In genomic region chr9:134640491-134641172, GRCh38 we compare ENCODE assay signal across 10 cellular contexts. TPM values are rescaled to one million over a fixed set of nuclear protein-coding genes. Genes with fewer than 3 reads are reported as not detected.
A peak's percentile ranks its signal among the peaks of the same experiment; 100 is the strongest.
DNase-seq lines count a peak whose midpoint lies in the region; ATAC-seq, FAIRE-seq and TF ChIP-seq lines count a peak whose summit lies in the region.
"Had no signal": no experiment of that assay in that cellular context is flagged by ENCODE, and none has a peak within 500 bp of the region (broad histone marks: within the 10 kb centered on the region; RNA-seq: fewer than 3 reads in every experiment).

No MANE protein-coding gene starts in this region.

- H3K79me2 ChIP-seq in smooth muscle cell (ENCODE audit: low read depth), result peaks cover 79% of the 10 kb centered on the region

- peaks cover 15% of the 10 kb centered on the region for H3K27me3 Mint-ChIP-seq in WTC11 (ENCODE audit: low read depth)

- H3F3A ChIP-seq in smooth muscle cell (ENCODE audit: low read depth), result peaks cover 31% of the 10 kb centered on the region

- CTCF ChIA-PET in WTC11 (lab: Charles Lee), result interaction anchor here (0.6 to 1.4 kb wide), 7 partner anchors 10 to 191 kb away, joined by 3 to 10 read pairs (median 4); no protein-coding TSS in a partner anchor

- peaks cover 36% of the 10 kb centered on the region for H4K20me1 ChIP-seq in smooth muscle cell (ENCODE audit: low read depth)

- no peaks in the 10 kb centered on the region for H3K36me3 ChIP-seq in H7 (replicated peaks; ENCODE audit: control insufficient read depth, insufficient read depth, low read length)
- H3K36me3 ChIP-seq in kidney (ENCODE audit: control insufficient read depth in 1 of 2, insufficient read depth in 2 of 2, low read length in 2 of 2), result no peaks in the 10 kb centered on the region
- no peaks in the 10 kb centered on the region for H3K36me3 ChIP-seq in smooth muscle cell (ENCODE audit: low read depth)

- H3K27me3 ChIP-seq in H7 (ENCODE audit: control insufficient read depth, insufficient read depth, low read length), result peaks cover 5% of the 10 kb centered on the region
- H3K27me3 ChIP-seq in smooth muscle cell (ENCODE audit: low read depth), result no peaks in the 10 kb centered on the region

- H3K27ac ChIP-seq in kidney (ENCODE audit: low read depth in 2 of 2, low read length in 2 of 2) (no peak overlapping the region), smooth muscle cell (ENCODE audit: low read depth) (peak overlapping the region; percentile 91)

- no peaks in the 10 kb centered on the region for H3K9me3 Mint-ChIP-seq in WTC11
- H3K9me3 Mint-ChIP-seq: immature natural killer cell had no signal

- POLR2A ChIA-PET in WTC11 (lab: Charles Lee), result no interaction called here

- H3K4me1 ChIP-seq in kidney (ENCODE audit: control insufficient read depth in 1 of 2, insufficient read depth in 1 of 2, low read depth in 1 of 2, low read length in 2 of 2) (peaks cover 0 to 9% of the 10 kb centered on the region in 2 donors), smooth muscle cell (ENCODE audit: low read depth) (peaks cover 22% of the 10 kb centered on the region)

- FAIRE-seq in kidney (lab: Jason Lieb, UNC), result no peak

- H3K9me3 ChIP-seq in kidney (ENCODE audit: control insufficient read depth in 1 of 2, low read length in 2 of 2) (no peaks in the 10 kb centered on the region), smooth muscle cell (replicated peaks; ENCODE audit: low read depth) (no peaks in the 10 kb centered on the region)

- H2AFZ ChIP-seq in smooth muscle cell (ENCODE audit: low read depth), result no peak overlapping the region

- ATAC-seq in WTC11 (no peak), HG02973 (IDR thresholded peaks at IDR 0.05; ENCODE audit: unreplicated experiment) (no peak)

- peak overlapping the region; percentile 98 for H3K4me2 ChIP-seq in smooth muscle cell

- H3K9ac ChIP-seq in kidney (ENCODE audit: low read length in 2 of 2), result no peak overlapping the region
- peak overlapping the region; percentile 60 for H3K9ac ChIP-seq in smooth muscle cell (ENCODE audit: low read depth)

- DNase-seq in H7 (no peak), WTC11 (ENCODE audit: low spot score) (no peak), kidney (no peak), smooth muscle cell (lab: John Stamatoyannopoulos, UW; ENCODE audit: unreplicated experiment) (no peak), cerebellar cortex (ENCODE audit: low spot score) (no peak), ureter (ENCODE audit: low spot score) (no peak), germinal center (ENCODE audit: low spot score) (no peak)
- DNase-seq: NCI-H1417 treated with DMSO at 0.1 percent for 48 hours had no signal

- peak overlapping the region; percentile 64 for H3K4me3 Mint-ChIP-seq in WTC11

- WGBS in smooth muscle cell (ENCODE audit: low lambda C conversion rate), result 39% methylated on average over 14 of the region's 15 CpGs

- H3K27ac Mint-ChIP-seq in WTC11, result no peak overlapping the region
- H3K27ac Mint-ChIP-seq: immature natural killer cell had no signal

- H3K4me3 ChIP-seq in H7 (ENCODE audit: insufficient read depth, low read depth, low read length) (peak overlapping the region; percentile 41), kidney (ENCODE audit: low read length in 2 of 2) (peak overlapping the region; percentile 34 to 51), smooth muscle cell (peak overlapping the region; percentile 97)

- H3K36me3 Mint-ChIP-seq in WTC11, result no peaks in the 10 kb centered on the region
- H3K36me3 Mint-ChIP-seq: immature natural killer cell had no signal

- TF ChIP-seq CTCF in WTC11 (IDR thresholded peaks at IDR 0.05) (no peak), kidney (IDR thresholded peaks at IDR 0.05; ENCODE audit: borderline replicate concordance, extremely low read depth, insufficient read depth) (no peak), smooth muscle cell (IDR thresholded peaks at IDR 0.05; ENCODE audit: borderline replicate concordance, insufficient read depth, poor library complexity, severe bottlenecking) (no peak)

- peaks cover 31% of the 10 kb centered on the region for H3K4me1 Mint-ChIP-seq in WTC11

- intact Hi-C loops in kidney (cut with DNase I), result no loop called here

TF ChIP-seq in WTC11, 78 proteins besides CTCF, POLR2A, EP300 and RAD21:
- TF ChIP-seq NFATC4 (CRISPR knock-in tag; IDR thresholded peaks at IDR 0.05) (no peak), E2F4 (CRISPR knock-in tag; IDR thresholded peaks at IDR 0.05; ENCODE audit: borderline replicate concordance, low read depth) (no peak), ATF1 (CRISPR knock-in tag; IDR thresholded peaks at IDR 0.05) (no peak), TCF7 (CRISPR knock-in tag; IDR thresholded peaks at IDR 0.05; ENCODE audit: low read depth) (no peak), MYBL2 (CRISPR knock-in tag; IDR thresholded peaks at IDR 0.05) (no peak), NR2C2 (CRISPR knock-in tag; IDR thresholded peaks at IDR 0.05) (no peak), TEAD1 (CRISPR knock-in tag; IDR thresholded peaks at IDR 0.05) (no peak)
- TF ChIP-seq, protein P1, sequence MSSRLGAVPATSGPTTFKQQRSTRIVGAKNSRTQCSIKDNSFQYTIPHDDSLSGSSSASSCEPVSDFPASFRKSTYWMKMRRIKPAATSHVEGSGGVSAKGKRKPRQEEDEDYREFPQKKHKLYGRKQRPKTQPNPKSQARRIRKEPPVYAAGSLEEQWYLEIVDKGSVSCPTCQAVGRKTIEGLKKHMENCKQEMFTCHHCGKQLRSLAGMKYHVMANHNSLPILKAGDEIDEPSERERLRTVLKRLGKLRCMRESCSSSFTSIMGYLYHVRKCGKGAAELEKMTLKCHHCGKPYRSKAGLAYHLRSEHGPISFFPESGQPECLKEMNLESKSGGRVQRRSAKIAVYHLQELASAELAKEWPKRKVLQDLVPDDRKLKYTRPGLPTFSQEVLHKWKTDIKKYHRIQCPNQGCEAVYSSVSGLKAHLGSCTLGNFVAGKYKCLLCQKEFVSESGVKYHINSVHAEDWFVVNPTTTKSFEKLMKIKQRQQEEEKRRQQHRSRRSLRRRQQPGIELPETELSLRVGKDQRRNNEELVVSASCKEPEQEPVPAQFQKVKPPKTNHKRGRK (CRISPR knock-in tag; IDR thresholded peaks at IDR 0.05; ENCODE audit: borderline replicate concordance), result no peak
- TF ChIP-seq, protein P2, sequence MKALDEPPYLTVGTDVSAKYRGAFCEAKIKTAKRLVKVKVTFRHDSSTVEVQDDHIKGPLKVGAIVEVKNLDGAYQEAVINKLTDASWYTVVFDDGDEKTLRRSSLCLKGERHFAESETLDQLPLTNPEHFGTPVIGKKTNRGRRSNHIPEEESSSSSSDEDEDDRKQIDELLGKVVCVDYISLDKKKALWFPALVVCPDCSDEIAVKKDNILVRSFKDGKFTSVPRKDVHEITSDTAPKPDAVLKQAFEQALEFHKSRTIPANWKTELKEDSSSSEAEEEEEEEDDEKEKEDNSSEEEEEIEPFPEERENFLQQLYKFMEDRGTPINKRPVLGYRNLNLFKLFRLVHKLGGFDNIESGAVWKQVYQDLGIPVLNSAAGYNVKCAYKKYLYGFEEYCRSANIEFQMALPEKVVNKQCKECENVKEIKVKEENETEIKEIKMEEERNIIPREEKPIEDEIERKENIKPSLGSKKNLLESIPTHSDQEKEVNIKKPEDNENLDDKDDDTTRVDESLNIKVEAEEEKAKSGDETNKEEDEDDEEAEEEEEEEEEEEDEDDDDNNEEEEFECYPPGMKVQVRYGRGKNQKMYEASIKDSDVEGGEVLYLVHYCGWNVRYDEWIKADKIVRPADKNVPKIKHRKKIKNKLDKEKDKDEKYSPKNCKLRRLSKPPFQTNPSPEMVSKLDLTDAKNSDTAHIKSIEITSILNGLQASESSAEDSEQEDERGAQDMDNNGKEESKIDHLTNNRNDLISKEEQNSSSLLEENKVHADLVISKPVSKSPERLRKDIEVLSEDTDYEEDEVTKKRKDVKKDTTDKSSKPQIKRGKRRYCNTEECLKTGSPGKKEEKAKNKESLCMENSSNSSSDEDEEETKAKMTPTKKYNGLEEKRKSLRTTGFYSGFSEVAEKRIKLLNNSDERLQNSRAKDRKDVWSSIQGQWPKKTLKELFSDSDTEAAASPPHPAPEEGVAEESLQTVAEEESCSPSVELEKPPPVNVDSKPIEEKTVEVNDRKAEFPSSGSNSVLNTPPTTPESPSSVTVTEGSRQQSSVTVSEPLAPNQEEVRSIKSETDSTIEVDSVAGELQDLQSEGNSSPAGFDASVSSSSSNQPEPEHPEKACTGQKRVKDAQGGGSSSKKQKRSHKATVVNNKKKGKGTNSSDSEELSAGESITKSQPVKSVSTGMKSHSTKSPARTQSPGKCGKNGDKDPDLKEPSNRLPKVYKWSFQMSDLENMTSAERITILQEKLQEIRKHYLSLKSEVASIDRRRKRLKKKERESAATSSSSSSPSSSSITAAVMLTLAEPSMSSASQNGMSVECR (CRISPR knock-in tag; IDR thresholded peaks at IDR 0.05; ENCODE audit: borderline replicate concordance), result no peak
- TF ChIP-seq, protein P3, sequence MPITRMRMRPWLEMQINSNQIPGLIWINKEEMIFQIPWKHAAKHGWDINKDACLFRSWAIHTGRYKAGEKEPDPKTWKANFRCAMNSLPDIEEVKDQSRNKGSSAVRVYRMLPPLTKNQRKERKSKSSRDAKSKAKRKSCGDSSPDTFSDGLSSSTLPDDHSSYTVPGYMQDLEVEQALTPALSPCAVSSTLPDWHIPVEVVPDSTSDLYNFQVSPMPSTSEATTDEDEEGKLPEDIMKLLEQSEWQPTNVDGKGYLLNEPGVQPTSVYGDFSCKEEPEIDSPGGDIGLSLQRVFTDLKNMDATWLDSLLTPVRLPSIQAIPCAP (CRISPR knock-in tag; IDR thresholded peaks at IDR 0.05), result no peak
TF ChIP-seq in WTC11: peak in this region for 0.

RNA-seq across cellular contexts. Expression of gene COL5A1, which starts 1.0 kb away (rescaled TPM):
- 10.1 and 11.3 TPM in 2 replicates for total RNA-seq in H7 (2014; rRNA removed; shearing (Covaris generic))
- total RNA-seq in WTC11 (2021) (13.5 to 17.7 TPM (median 16.4 TPM) in 3 replicates), kidney (23.8 TPM), smooth muscle cell (1,084 and 1,167 TPM in 2 replicates), ureter (64.7 TPM)
- polyA plus RNA-seq in kidney (ENCODE audit: insufficient read depth, low read depth, low replicate concordance) (2.4 TPM), smooth muscle cell (1,100 and 1,443 TPM in 2 replicates)
- polyA plus RNA-seq: immature natural killer cell had no signal

Comparison
In these comparisons a context has a peak if more than half of its experiments do, and no peak if none do; other contexts are left out.
1. H3K4me3 ChIP-seq: peak in every context shown above with its lines; median percentile 97 in smooth muscle cell; 42 in kidney; 41 in H7.
2. RNA of gene COL5A1, which starts 1.0 kb away (total RNA-seq): 1,084 to 1,167 TPM in smooth muscle cell; 64.7 TPM in ureter (single experiment), 23.8 TPM in kidney (single experiment), 13.5 to 17.7 TPM in WTC11 and 10.1 to 11.3 TPM in H7; every median in the first group is over 10 times any median in the second.